In the genomic region with DNA sequence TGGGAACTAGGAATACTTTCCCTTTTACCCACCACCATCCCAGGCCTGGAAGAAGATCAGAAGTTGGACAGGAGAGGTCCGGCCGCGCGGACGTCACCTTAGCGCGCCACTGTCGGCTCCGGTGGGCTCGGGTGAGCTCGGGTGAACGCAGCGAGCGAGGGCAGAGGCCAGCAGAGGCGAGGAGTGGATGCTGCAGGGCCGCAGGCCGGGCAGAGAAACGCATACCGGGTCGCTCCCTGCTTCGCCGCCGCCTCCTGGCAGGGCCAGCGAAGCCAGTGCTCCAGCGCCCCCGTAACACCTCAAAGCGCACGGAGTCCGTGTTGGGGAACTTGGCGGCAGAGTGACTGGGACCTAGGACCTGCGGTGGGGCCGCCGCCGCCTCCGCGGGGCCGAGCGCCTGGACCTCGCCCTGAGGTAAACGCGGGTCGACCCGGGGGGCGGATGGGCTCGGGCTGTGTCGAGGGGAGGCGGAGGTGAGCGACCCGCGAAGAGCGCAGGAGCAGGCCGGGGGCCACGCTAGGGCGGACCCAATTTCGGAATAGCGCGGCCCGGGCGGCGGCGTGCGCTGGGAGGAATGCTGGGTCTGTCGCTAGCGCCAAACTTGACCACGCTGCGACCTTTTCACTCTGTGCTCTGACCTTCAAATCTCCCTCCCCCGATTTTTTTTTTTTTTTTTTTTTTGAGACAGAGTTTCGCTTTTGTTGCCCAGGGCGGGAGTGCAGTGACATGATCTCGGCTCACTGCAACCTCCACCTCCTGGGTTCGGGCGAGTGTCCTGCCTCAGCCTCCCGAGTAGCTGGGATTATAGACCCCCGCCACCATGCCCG, we compare ENCODE assay signal across 8 cellular contexts. TPM values are rescaled to one million over a fixed set of nuclear protein-coding genes. Genes with fewer than 3 reads are reported as not detected.
DNase-seq lines count a peak whose midpoint lies in the region; ATAC-seq and TF ChIP-seq lines count a peak whose summit lies in the region.

No MANE protein-coding gene starts in this region.

- H3K27ac ChIP-seq in iPS DF 6.9 (ENCODE audit: low read length) (no peak overlapping the region), sigmoid colon (peak overlapping the region; percentile 10 to 66 (median 32))

- H3K36me3 ChIP-seq in H7 (replicated peaks; ENCODE audit: control insufficient read depth, insufficient read depth, low read length) = no peaks in the 10 kb centered on the region
- no peaks in the 10 kb centered on the region for H3K36me3 ChIP-seq in adipocyte (ENCODE audit: control insufficient read depth, insufficient read depth, low read length, severe bottlenecking)
- no peaks in the 10 kb centered on the region for H3K36me3 ChIP-seq in iPS DF 6.9 (ENCODE audit: control insufficient read depth, insufficient read depth, low read length)
- H3K36me3 ChIP-seq in sigmoid colon = no peaks in the 10 kb centered on the region

- peak overlapping the region; percentile 74 for H3K4me3 ChIP-seq in H7 (ENCODE audit: insufficient read depth, low read depth, low read length)
- peak overlapping the region; percentile 87 for H3K4me3 ChIP-seq in adipocyte (ENCODE audit: low read length)
- peak overlapping the region; percentile 51; the same call in 1 of the 2 replicates for H3K4me3 ChIP-seq in iPS DF 6.9 (ENCODE audit: low read length)
- peak overlapping the region; percentile 35 to 61 (median 50) for H3K4me3 ChIP-seq in sigmoid colon

- WGBS in iPS DF 6.9 (ENCODE audit: insufficient coverage, insufficient read length) = no CpG with 5 or more reads among the region's 75 CpGs
- 4 to 6% methylated on average over 75 of the region's 75 CpGs for WGBS in sigmoid colon, 2 donors

- peaks cover 4% of the 10 kb centered on the region; the same call in 1 of the 2 replicates for H3K27me3 ChIP-seq in H7 (ENCODE audit: control insufficient read depth, insufficient read depth, low read length)
- H3K27me3 ChIP-seq in adipocyte (replicated peaks; ENCODE audit: control insufficient read depth, insufficient read depth, low read length) = no peaks in the 10 kb centered on the region
- no peaks in the 10 kb centered on the region for H3K27me3 ChIP-seq in iPS DF 6.9 (ENCODE audit: control insufficient read depth, insufficient read depth, low read length)
- peaks cover 0 to 32% (median 23%) of the 10 kb centered on the region in 3 donors for H3K27me3 ChIP-seq in sigmoid colon

- no peak for TF ChIP-seq CTCF in sigmoid colon (IDR thresholded peaks at IDR 0.05)

- H3K9ac ChIP-seq in adipocyte (ENCODE audit: low read length) = peak overlapping the region; percentile 94

- H3K4me1 ChIP-seq in adipocyte (ENCODE audit: control insufficient read depth, insufficient read depth, low read length) (peaks cover 38% of the 10 kb centered on the region), iPS DF 6.9 (ENCODE audit: control insufficient read depth, insufficient read depth, low read length) (peaks cover 3% of the 10 kb centered on the region; the same call in 1 of the 2 replicates), sigmoid colon (peaks cover 0 to 12% (median 3%) of the 10 kb centered on the region in 4 donors)

- H3K9me3 ChIP-seq in adipocyte (ENCODE audit: control insufficient read depth, low read length) = no peaks in the 10 kb centered on the region
- H3K9me3 ChIP-seq in iPS DF 6.9 (ENCODE audit: control insufficient read depth, insufficient read depth, low read length) = no peaks in the 10 kb centered on the region
- no peaks in the 10 kb centered on the region for H3K9me3 ChIP-seq in sigmoid colon

- intact Hi-C loops in sigmoid colon (cut with DNase I) = no loop called here

- no peak for TF ChIP-seq EP300 in sigmoid colon (IDR thresholded peaks at IDR 0.05)

- no peak for ATAC-seq in GM21515 (IDR thresholded peaks at IDR 0.05; ENCODE audit: unreplicated experiment)

- DNase-seq in H7 = peak; percentile 85
- DNase-seq in adipocyte (ENCODE audit: low read depth) = peak; percentile 67
- no peak for DNase-seq in iPS DF 6.9 (ENCODE audit: low read depth, low spot score)
- peak; percentile 81 for DNase-seq in sigmoid colon
- no peak for DNase-seq in midbrain (lab: John Stamatoyannopoulos, UW)
- no peak for DNase-seq in NCI-H128 (lab: John Stamatoyannopoulos, UW; ENCODE audit: unreplicated experiment)
- no peak for DNase-seq in HCEC 1CT

- no peak for TF ChIP-seq POLR2A in sigmoid colon (IDR thresholded peaks at IDR 0.05)

RNA-seq across cellular contexts. Expression of a gene that starts 1.6 kb away (rescaled TPM):
- total RNA-seq in H7 (2014; rRNA removed; shearing (Covaris generic)) = 5.2 and 5.6 TPM in 2 replicates
- 1 to 10 TPM in 1 of 4 donors, under 1 TPM in 2, not detected in 1; 0.36 to 1.7 (median 0.49) TPM for total RNA-seq in sigmoid colon
- 1 to 10 TPM in 1 of 3 donors, under 1 TPM in 1, not detected in 1; 0.22 to 1.2 TPM for polyA plus RNA-seq in sigmoid colon

Comparison
In these comparisons a context has a peak if more than half of its experiments do, and no peak if none do; other contexts are left out.
1. DNase-seq: peak in H7 (single experiment), adipocyte (single experiment) and sigmoid colon (single experiment); none in iPS DF 6.9 (single experiment), midbrain (single experiment), NCI-H128 (single experiment) and HCEC 1CT (single experiment).
2. Peak in every context shown above with its lines, with median percentiles within 50 percentile points of each other: H3K4me3 ChIP-seq.